8 cellular contexts compared by ENCODE assay signal in the genomic region with DNA sequence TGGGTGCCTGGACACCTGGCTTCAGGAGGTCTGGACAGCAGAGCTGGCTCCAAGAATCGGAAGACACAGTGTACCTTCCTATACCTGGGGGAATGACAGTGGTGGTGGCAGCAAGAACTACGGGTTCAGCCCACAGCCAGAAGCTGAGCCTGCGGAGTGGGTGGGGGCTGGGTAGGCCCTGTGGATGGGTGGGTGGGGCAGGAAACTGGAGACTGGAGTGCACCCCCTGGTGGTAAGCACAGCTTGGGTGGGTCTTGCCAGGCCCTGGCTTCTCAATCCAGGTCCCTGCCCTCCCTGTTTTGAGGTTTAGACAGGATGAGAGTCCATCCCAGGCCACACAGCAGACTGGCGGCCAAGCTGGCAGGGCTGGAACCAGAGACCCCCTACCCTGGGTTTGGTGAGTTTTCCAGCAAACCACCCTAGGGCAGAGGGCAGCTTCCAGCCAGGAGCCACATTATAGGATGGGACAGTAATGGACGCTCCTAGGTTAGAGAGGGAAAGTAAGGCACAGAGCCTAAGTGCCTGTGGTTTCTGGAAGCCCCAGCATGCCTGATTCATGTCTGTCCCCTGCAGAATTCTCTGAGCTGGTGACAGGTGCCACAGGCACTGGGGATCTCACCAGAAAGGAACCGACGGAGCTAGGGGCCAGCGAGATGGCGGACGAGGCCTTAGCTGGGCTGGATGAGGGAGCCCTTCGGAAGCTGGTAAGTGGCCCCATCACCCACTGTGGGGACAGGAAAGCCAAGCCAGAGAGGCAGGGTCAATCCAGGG. TPM values are rescaled to one million over a fixed set of nuclear protein-coding genes. Genes with fewer than 3 reads are reported as not detected.
A peak's percentile ranks its signal among the peaks of the same experiment; 100 is the strongest.
DNase-seq lines count a peak whose midpoint lies in the region; ATAC-seq and TF ChIP-seq lines count a peak whose summit lies in the region.

No MANE protein-coding gene starts in this region.

- WGBS in aorta, 2 donors, result 13 to 15% methylated on average over 11 of the region's 11 CpGs

- no peaks in the 10 kb centered on the region for H3K27me3 Mint-ChIP-seq in osteocyte (ENCODE audit: unreplicated experiment)

- intact Hi-C loops in aorta (cut with DNase I), result loop anchor here (2.0 to 10.0 kb wide), 5 partner anchors 38 to 448 kb away; a partner anchor contains a TSS

- H3K36me3 ChIP-seq in MG63, result peaks cover 33% of the 10 kb centered on the region
- H3K36me3 ChIP-seq in fibroblast of lung (ENCODE audit: control insufficient read depth, insufficient read depth, low read length), result peaks cover 20% of the 10 kb centered on the region
- peaks cover 0 to 4% of the 10 kb centered on the region in 2 donors for H3K36me3 ChIP-seq in aorta (ENCODE audit: control insufficient read depth in 1 of 2, insufficient read depth in 2 of 2, low read length in 1 of 2)

- ATAC-seq in aorta (ENCODE audit: low FRiP score) (peak; percentile 52), GM21390 (IDR thresholded peaks at IDR 0.05; ENCODE audit: unreplicated experiment) (no peak)

- no peaks in the 10 kb centered on the region for H3K27me3 ChIP-seq in MG63
- no peaks in the 10 kb centered on the region for H3K27me3 ChIP-seq in fibroblast of lung (ENCODE audit: control insufficient read depth, insufficient read depth, low read length)
- H3K27me3 ChIP-seq in aorta (ENCODE audit: control insufficient read depth in 1 of 2, insufficient read depth in 2 of 2, low read length in 1 of 2), result no peaks in the 10 kb centered on the region

- peak overlapping the region; percentile 78 for H3K4me2 ChIP-seq in fibroblast of lung (ENCODE audit: extremely low read depth, insufficient read depth, low read length)

- peak overlapping the region; percentile 95 for H3K27ac Mint-ChIP-seq in osteocyte (ENCODE audit: unreplicated experiment)

- peaks cover 40% of the 10 kb centered on the region for H3K4me1 Mint-ChIP-seq in osteocyte (ENCODE audit: unreplicated experiment)

- peaks cover 64% of the 10 kb centered on the region for H3K79me2 ChIP-seq in fibroblast of lung (ENCODE audit: control insufficient read depth, insufficient read depth, low read length)

- H3K9me3 Mint-ChIP-seq in osteocyte (ENCODE audit: unreplicated experiment), result no peaks in the 10 kb centered on the region

- H3K36me3 Mint-ChIP-seq in osteocyte (ENCODE audit: unreplicated experiment), result no peaks in the 10 kb centered on the region

- TF ChIP-seq CTCF in fibroblast of lung (conservative IDR thresholded peaks at IDR 0.05 in 1 of 2, IDR thresholded peaks at IDR 0.05 in 1 of 2; ENCODE audit: low read depth in 1 of 2, low read length in 2 of 2) (peak; percentile 71 to 73), osteocyte (IDR thresholded peaks at IDR 0.05) (peak; percentile 50)

- H3K4me3 Mint-ChIP-seq in osteocyte (ENCODE audit: unreplicated experiment), result peak overlapping the region; percentile 89

- no peaks in the 10 kb centered on the region for H3K9me3 ChIP-seq in MG63
- no peaks in the 10 kb centered on the region for H3K9me3 ChIP-seq in fibroblast of lung (ENCODE audit: control insufficient read depth, insufficient read depth, low read depth, low read length)
- H3K9me3 ChIP-seq in aorta (ENCODE audit: control insufficient read depth, low read length), result no peaks in the 10 kb centered on the region

- H3K27ac ChIP-seq in fibroblast of lung (ENCODE audit: insufficient read depth, low read length) (peak overlapping the region; percentile 88), aorta (ENCODE audit: low read depth in 1 of 2, low read length in 2 of 2) (peak overlapping the region; percentile 34 to 93)

- no peaks in the 10 kb centered on the region for H4K20me1 ChIP-seq in fibroblast of lung (ENCODE audit: control insufficient read depth, extremely low read depth, insufficient read depth, low read length)

- H3K4me1 ChIP-seq in fibroblast of lung (ENCODE audit: control insufficient read depth, extremely low read depth, insufficient read depth, low read length), result peaks cover 24% of the 10 kb centered on the region
- H3K4me1 ChIP-seq in aorta (ENCODE audit: control insufficient read depth in 1 of 2, insufficient read depth in 2 of 2, low read length in 2 of 2), result no peaks in the 10 kb centered on the region

- no peak overlapping the region for H2AFZ ChIP-seq in fibroblast of lung (ENCODE audit: low read length)

- H3K9ac ChIP-seq in fibroblast of lung (ENCODE audit: insufficient read depth, low read length), result peak overlapping the region; percentile 84

- H3K4me3 ChIP-seq in MG63 (peak overlapping the region; percentile 63), fibroblast of lung (replicated peaks in 1 of 4; ENCODE audit: control extremely low read depth in 1 of 4, insufficient read depth in 1 of 4, low read depth in 3 of 4, low read length in 4 of 4) (peak overlapping the region; percentile 67 to 98 (median 90)), aorta (ENCODE audit: low read length in 2 of 2) (peak overlapping the region; percentile 87 to 89)

- DNase-seq in ELF-1 (ENCODE audit: low read depth, low spot score), result peak; percentile 76
- peak; percentile 55 for DNase-seq in MG63
- DNase-seq in activated T-cell treated with anti-CD3 and anti-CD28 coated beads for 1 hour (ENCODE audit: low read depth), result peak; percentile 42
- DNase-seq in fibroblast of lung (ENCODE audit: low read depth in 2 of 2), result peak; percentile 48 to 79
- DNase-seq in osteocyte (ENCODE audit: extremely low spot score, unreplicated experiment), result no peak
- peak; percentile 87 to 93 for DNase-seq in aorta
- DNase-seq in putamen (ENCODE audit: low spot score), result no peak

RNA-seq across cellular contexts. Expression of a gene that starts 1.7 kb away (rescaled TPM):
- 26.0 and 37.7 TPM in 2 replicates for total RNA-seq in MG63 (2014; rRNA removed; shearing (Covaris generic); ENCODE audit: low replicate concordance)
- total RNA-seq in fibroblast of lung, result 79.4 and 95.1 TPM in 2 replicates
- polyA plus RNA-seq in fibroblast of lung, result 43.7 and 61.5 TPM in 2 replicates
- polyA plus RNA-seq in fibroblast of lung (2012), result 79.5 and 122 TPM in 2 replicates
- 126 and 165 TPM in 2 replicates for polyA minus RNA-seq in fibroblast of lung (ENCODE audit: low replicate concordance)
- total RNA-seq in osteocyte, result 27.2 and 31.8 TPM in 2 replicates
- total RNA-seq in aorta, result 1,000 to 10,000 TPM in 1 of 2 donors, 100 to 1,000 TPM in 1; 588 to 1,240 TPM
- polyA plus RNA-seq in aorta, result 100 to 1,000 TPM in 1 of 2 donors, 10 to 100 TPM in 1; 97.7 to 554 TPM

RNA-seq across cellular contexts. Expression of a gene that starts 24.6 kb away (rescaled TPM):
- total RNA-seq in MG63 (2014; rRNA removed; shearing (Covaris generic); ENCODE audit: low replicate concordance), result 72.5 and 98.8 TPM in 2 replicates
- total RNA-seq in fibroblast of lung (127 and 132 TPM in 2 replicates), osteocyte (176 and 186 TPM in 2 replicates), aorta (100 to 1,000 TPM; 368 to 526 TPM)
- polyA plus RNA-seq in fibroblast of lung (93.5 and 130 TPM in 2 replicates), aorta (1,000 to 10,000 TPM in 1 of 2 donors, 100 to 1,000 TPM in 1; 806 to 1,228 TPM)
- polyA plus RNA-seq in fibroblast of lung (2012), result 194 and 266 TPM in 2 replicates
- 41.9 and 111 TPM in 2 replicates for polyA minus RNA-seq in fibroblast of lung (ENCODE audit: low replicate concordance)

RNA-seq across cellular contexts. Expression of a gene that starts 40.0 kb away (rescaled TPM):
- total RNA-seq in MG63 (2014; rRNA removed; shearing (Covaris generic); ENCODE audit: low replicate concordance), result not detected in 2 replicates
- total RNA-seq in fibroblast of lung, result 0.26 and 0.33 TPM in 2 replicates
- 0.17 and 0.23 TPM in 2 replicates for polyA plus RNA-seq in fibroblast of lung
- polyA plus RNA-seq in fibroblast of lung (2012), result 0.44 and 0.45 TPM in 2 replicates
- polyA minus RNA-seq in fibroblast of lung (ENCODE audit: low replicate concordance), result 0.27 TPM in 1 of 2 replicates, not detected in the other
- total RNA-seq in osteocyte, result 3.0 and 3.5 TPM in 2 replicates
- total RNA-seq in aorta, result 1 to 10 TPM; 2.4 to 3.3 TPM
- 1 to 10 TPM; 7.6 to 8.3 TPM for polyA plus RNA-seq in aorta

RNA-seq across cellular contexts. Expression of a gene that starts 57.5 kb away (rescaled TPM):
- not detected in 2 replicates for total RNA-seq in MG63 (2014; rRNA removed; shearing (Covaris generic); ENCODE audit: low replicate concordance)
- total RNA-seq in fibroblast of lung (0.33 TPM in 1 of 2 replicates, not detected in the other), osteocyte (0.13 TPM in 1 of 2 replicates, not detected in the other), aorta (not detected)
- polyA plus RNA-seq in fibroblast of lung (0.18 and 0.61 TPM in 2 replicates), aorta (under 1 TPM in 1 of 2 donors, not detected in 1; 0.33 TPM)
- polyA plus RNA-seq in fibroblast of lung (2012), result 0.16 and 0.92 TPM in 2 replicates
- 0.43 TPM in 1 of 2 replicates, not detected in the other for polyA minus RNA-seq in fibroblast of lung (ENCODE audit: low replicate concordance)

Comparison
In these comparisons a context has a peak if more than half of its experiments do, and no peak if none do; other contexts are left out.
1. DNase-seq: peak in ELF-1 (single experiment), MG63 (single experiment), activated T-cell treated with anti-CD3 and anti-CD28 coated beads for 1 hour (single experiment), fibroblast of lung (2 of 2) and aorta (2 of 2); none in osteocyte (single experiment) and putamen (single experiment).
2. Peak in every context shown above with its lines, with median percentiles within 50 percentile points of each other: H3K4me3 ChIP-seq.